ENCODE assay signal across 20 cellular contexts in the genomic region with DNA sequence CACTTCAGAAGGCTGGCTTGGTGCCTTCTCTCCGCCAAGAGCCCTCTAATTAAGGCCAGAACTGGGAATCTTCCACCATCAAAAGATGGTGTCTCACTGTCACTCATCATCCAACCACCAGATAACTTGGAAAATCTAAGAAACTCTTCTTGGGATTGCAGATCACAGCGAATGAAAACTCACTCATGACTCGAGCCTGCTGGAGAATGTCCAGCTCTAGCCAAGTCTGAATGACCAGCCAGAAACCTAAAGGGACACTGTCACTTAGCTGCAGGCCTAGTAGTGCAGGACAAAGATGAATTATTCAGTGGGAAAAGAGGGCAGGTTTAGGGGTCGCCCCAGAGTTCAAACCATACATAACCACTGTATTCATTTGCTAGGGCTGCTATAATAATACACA.
DNase-seq lines count a peak whose midpoint lies in the region; ATAC-seq and TF ChIP-seq lines count a peak whose summit lies in the region.
"Had no signal": no experiment of that assay in that cellular context is flagged by ENCODE, and none has a peak within 500 bp of the region (broad histone marks: within the 10 kb centered on the region; RNA-seq: fewer than 3 reads in every experiment).

No MANE protein-coding gene starts in this region.

- H3K27ac ChIP-seq in IMR-90 (ENCODE audit: insufficient read depth, low read length) (no peak overlapping the region), neural progenitor cell (no peak overlapping the region), osteoblast (ENCODE audit: low read depth, low read length) (no peak overlapping the region)
- H3K27ac ChIP-seq: KMS-11, lower lobe of right lung, SK-N-MC had no signal

- H3K4me3 ChIP-seq in IMR-90 (ENCODE audit: insufficient read depth, low read depth, low read length) (no peak overlapping the region), neural progenitor cell (no peak overlapping the region), osteoblast (ENCODE audit: insufficient read depth, low read length) (no peak overlapping the region)
- H3K4me3 ChIP-seq: lower lobe of right lung, SK-N-MC, spleen, upper lobe of left lung had no signal

- WGBS in IMR-90 (ENCODE audit: extremely low coverage in 2 of 2, insufficient read length in 1 of 2), 2 experiments, result 75% methylated on average over 2 of the region's 4 CpGs; no CpG with 5 or more reads in 1 of the 2 experiments

- H2AK9ac ChIP-seq in IMR-90 (replicated peaks; ENCODE audit: low read depth, low read length, poor library complexity), result no peak overlapping the region

- H2AFZ ChIP-seq in IMR-90 (replicated peaks; ENCODE audit: low read length, poor library complexity) (no peak overlapping the region), neural progenitor cell (replicated peaks) (no peak overlapping the region), osteoblast (ENCODE audit: low read length) (no peak overlapping the region)

- H2BK120ac ChIP-seq in IMR-90 (ENCODE audit: low read depth, low read length), result no peak overlapping the region

- intact Hi-C loops in IMR-90 (cut with micrococcal nuclease), result no loop called here

- H3F3A ChIP-seq in neural progenitor cell (ENCODE audit: low read depth), result no peaks in the 10 kb centered on the region

- H3K18ac ChIP-seq in IMR-90 (ENCODE audit: low read depth, low read length), result no peak overlapping the region

- H2BK20ac ChIP-seq in IMR-90 (ENCODE audit: low read depth, low read length), result no peak overlapping the region

- H3K4ac ChIP-seq in IMR-90 (ENCODE audit: low read depth, low read length), result no peak overlapping the region

- no peak overlapping the region for H4K91ac ChIP-seq in IMR-90 (ENCODE audit: insufficient read depth, low read depth, low read length)

- peaks cover 14% of the 10 kb centered on the region; the same call in 1 of the 2 replicates for H3K9me1 ChIP-seq in IMR-90 (ENCODE audit: insufficient read depth, low read length)

- dilution Hi-C loops in IMR-90 (cut with HindIII; ENCODE audit: low sequenced_read_pairs, unreplicated experiment), result no loop called here

- 0 out of 2 replicates have a peak overlapping the region, but pooled peaks have one; percentile 7 for H3K23ac ChIP-seq in IMR-90 (ENCODE audit: low read depth, low read length)

- peaks cover 20 to 69% of the 10 kb centered on the region in 2 experiments; a peak in 2 of 4 replicates for H3K79me1 ChIP-seq in IMR-90 (ENCODE audit: low read depth in 1 of 2, low read length in 2 of 2)

- H2AK5ac ChIP-seq in IMR-90 (ENCODE audit: low read depth, low read length), result no peak overlapping the region

- H3K36me3 ChIP-seq in IMR-90 (ENCODE audit: control insufficient read depth, insufficient read depth, low read length) (no peaks in the 10 kb centered on the region), neural progenitor cell (no peaks in the 10 kb centered on the region), osteoblast (ENCODE audit: insufficient read depth, low read length) (no peaks in the 10 kb centered on the region)
- H3K36me3 ChIP-seq: lower lobe of right lung, spleen, upper lobe of left lung had no signal

- peaks cover 12% of the 10 kb centered on the region for H3K9me3 Mint-ChIP-seq in activated CD4-positive, alpha-beta T cell treated with anti-CD3 and anti-CD28 coated beads, Interleukin-2, amount 10 ng/mL, durations not matched to agents 7 days and 5 days
- H3K9me3 Mint-ChIP-seq in central memory CD8-positive, alpha-beta T cell, result no peaks in the 10 kb centered on the region
- H3K9me3 Mint-ChIP-seq in neural progenitor cell, result no peaks in the 10 kb centered on the region
- H3K9me3 Mint-ChIP-seq: nephron progenitor cell had no signal

- H3K9me3 ChIP-seq in IMR-90 (ENCODE audit: control insufficient read depth, insufficient read depth, low read length) (no peaks in the 10 kb centered on the region), neural progenitor cell (ENCODE audit: low read depth) (no peaks in the 10 kb centered on the region), osteoblast (ENCODE audit: low read depth, low read length) (no peaks in the 10 kb centered on the region)
- H3K9me3 ChIP-seq: lower lobe of right lung, spleen, upper lobe of left lung had no signal

- CTCF ChIA-PET in activated CD4-positive, alpha-beta T cell treated with anti-CD3 and anti-CD28 coated beads, Interleukin-2, amount 10 ng/mL, durations not matched to agents 7 days and 5 days (lab: Charles Lee), result interaction anchor here (1.5 kb wide), 1 partner anchor 9 kb away, joined by 4 read pairs; no protein-coding TSS in a partner anchor
- CTCF ChIA-PET in IMR-90 (lab: Yijun Ruan, JAX), result interaction anchor here (0.7 kb wide), 1 partner anchor 9 kb away, joined by 3 read pairs; no protein-coding TSS in a partner anchor

- H3K4me3 Mint-ChIP-seq in activated CD4-positive, alpha-beta T cell treated with anti-CD3 and anti-CD28 coated beads, Interleukin-2, amount 10 ng/mL, durations not matched to agents 7 days and 5 days, result no peak overlapping the region
- no peak overlapping the region for H3K4me3 Mint-ChIP-seq in central memory CD8-positive, alpha-beta T cell
- H3K4me3 Mint-ChIP-seq in neural progenitor cell, result no peak overlapping the region
- H3K4me3 Mint-ChIP-seq: nephron progenitor cell had no signal

- H3K56ac ChIP-seq in IMR-90 (ENCODE audit: extremely low read depth, insufficient read depth, low read length), result no peak overlapping the region

- ATAC-seq in IMR-90 (ENCODE audit: low read depth), result no peak
- ATAC-seq in central memory CD8-positive, alpha-beta T cell (replicated peaks; ENCODE audit: extremely low read depth, poor library complexity, severe bottlenecking), result no peak
- ATAC-seq: HCT116, lower lobe of right lung, PC-3 had no signal

- H3K9ac ChIP-seq in IMR-90 (ENCODE audit: low read depth, low read length) (no peak overlapping the region), neural progenitor cell (no peak overlapping the region)
- H3K9ac ChIP-seq: KMS-11 had no signal

- peaks cover 97% of the 10 kb centered on the region for H3K4me1 Mint-ChIP-seq in activated CD4-positive, alpha-beta T cell treated with anti-CD3 and anti-CD28 coated beads, Interleukin-2, amount 10 ng/mL, durations not matched to agents 7 days and 5 days
- peaks cover 81% of the 10 kb centered on the region for H3K4me1 Mint-ChIP-seq in central memory CD8-positive, alpha-beta T cell
- peaks cover 53% of the 10 kb centered on the region for H3K4me1 Mint-ChIP-seq in neural progenitor cell

- H3K4me2 ChIP-seq in IMR-90 (ENCODE audit: low read depth, low read length) (no peak overlapping the region), neural progenitor cell (no peak overlapping the region), osteoblast (ENCODE audit: insufficient read depth, low read length) (no peak overlapping the region)
- H3K4me2 ChIP-seq: KMS-11 had no signal

- no peak overlapping the region for H4K8ac ChIP-seq in IMR-90 (ENCODE audit: low read depth in 2 of 2, low read length in 2 of 2)

- H3K4me1 ChIP-seq in IMR-90 (ENCODE audit: control insufficient read depth, insufficient read depth, low read length) (peaks cover 9% of the 10 kb centered on the region), neural progenitor cell (peaks cover 33% of the 10 kb centered on the region), osteoblast (ENCODE audit: insufficient read depth, low read length) (peaks cover 59% of the 10 kb centered on the region)

- in situ Hi-C loops in IMR-90 (cut with MboI; ENCODE audit: low sequenced_read_pairs), result no loop called here

- H4K5ac ChIP-seq in IMR-90 (ENCODE audit: low read depth, low read length), result no peak overlapping the region

- no peak overlapping the region for H2BK15ac ChIP-seq in IMR-90 (ENCODE audit: low read depth, low read length)

- H4K20me1 ChIP-seq in IMR-90 (ENCODE audit: insufficient read depth, low read length) (peaks cover 24% of the 10 kb centered on the region; the same call in 1 of the 2 replicates), neural progenitor cell (ENCODE audit: low read depth) (peaks cover 47% of the 10 kb centered on the region), osteoblast (ENCODE audit: insufficient read depth, low read length) (peaks cover 18% of the 10 kb centered on the region)

- TF ChIP-seq CTCF in IMR-90 (conservative IDR thresholded peaks at IDR 0.05; ENCODE audit: low read depth, low read length) (no peak), neural progenitor cell (IDR thresholded peaks at IDR 0.05) (no peak), osteoblast (IDR thresholded peaks at IDR 0.05; ENCODE audit: extremely low read depth, low read depth, low read length) (no peak)

- DNase-seq in activated CD4-positive, alpha-beta T cell treated with anti-CD3 and anti-CD28 coated beads, Interleukin-2, amount 10 ng/mL, durations not matched to agents 7 days and 5 days, result no peak
- DNase-seq in activated CD4-positive, alpha-beta T cell treated with anti-CD3 and anti-CD28 coated beads for 48 hours, result no peak
- DNase-seq in IMR-90 (peak; percentile 37), neural progenitor cell (ENCODE audit: low spot score) (no peak), NCI-H2081 treated with DMSO at 0.1 percent for 48 hours (lab: John Stamatoyannopoulos, UW) (no peak), osteoblast (ENCODE audit: insufficient read length, low spot score, missing footprints) (no peak)
- no peak for DNase-seq in central memory CD8-positive, alpha-beta T cell (ENCODE audit: low spot score in 2 of 2)
- DNase-seq in stimulated activated CD4-positive, alpha-beta T cell treated with anti-CD3 and anti-CD28 coated beads, Interleukin-4, amount 100 ng/mL, for 1 hour, result no peak
- DNase-seq: EL, head of caudate nucleus, lower lobe of right lung, NCI-H1105, NCI-H69, nephron progenitor cell, PC-3, spleen, upper lobe of left lung had no signal

- no peaks in the 10 kb centered on the region for H3K27me3 Mint-ChIP-seq in activated CD4-positive, alpha-beta T cell treated with anti-CD3 and anti-CD28 coated beads, Interleukin-2, amount 10 ng/mL, durations not matched to agents 7 days and 5 days
- H3K27me3 Mint-ChIP-seq in central memory CD8-positive, alpha-beta T cell, result no peaks in the 10 kb centered on the region
- no peaks in the 10 kb centered on the region for H3K27me3 Mint-ChIP-seq in neural progenitor cell (ENCODE audit: insufficient read depth, low read depth)

- no peaks in the 10 kb centered on the region for H3K27me3 ChIP-seq in IMR-90 (ENCODE audit: control insufficient read depth, insufficient read depth, low read length)
- no peaks in the 10 kb centered on the region for H3K27me3 ChIP-seq in neural progenitor cell
- no peaks in the 10 kb centered on the region for H3K27me3 ChIP-seq in osteoblast (ENCODE audit: insufficient read depth, low read length)
- H3K27me3 ChIP-seq: spleen, upper lobe of left lung had no signal

- H3K27ac Mint-ChIP-seq in activated CD4-positive, alpha-beta T cell treated with anti-CD3 and anti-CD28 coated beads, Interleukin-2, amount 10 ng/mL, durations not matched to agents 7 days and 5 days, result peak overlapping the region; percentile 88
- peak overlapping the region; percentile 81 for H3K27ac Mint-ChIP-seq in central memory CD8-positive, alpha-beta T cell (ENCODE audit: low read depth)
- peak overlapping the region; percentile 52 for H3K27ac Mint-ChIP-seq in neural progenitor cell
- H3K27ac Mint-ChIP-seq: nephron progenitor cell had no signal

- H3K36me3 Mint-ChIP-seq in activated CD4-positive, alpha-beta T cell treated with anti-CD3 and anti-CD28 coated beads, Interleukin-2, amount 10 ng/mL, durations not matched to agents 7 days and 5 days (ENCODE audit: low read depth), result peaks cover 61% of the 10 kb centered on the region
- H3K36me3 Mint-ChIP-seq in central memory CD8-positive, alpha-beta T cell (ENCODE audit: insufficient read depth), result no peaks in the 10 kb centered on the region
- no peaks in the 10 kb centered on the region for H3K36me3 Mint-ChIP-seq in neural progenitor cell

- H3K14ac ChIP-seq in IMR-90 (replicated peaks; ENCODE audit: low read depth, low read length), result no peak overlapping the region

- TF ChIP-seq POLR2A in IMR-90 (IDR thresholded peaks at IDR 0.05; ENCODE audit: low read depth, low read length), result no peak

- H3K79me2 ChIP-seq in neural progenitor cell (ENCODE audit: low read depth), result no peaks in the 10 kb centered on the region
- H3K79me2 ChIP-seq in osteoblast (ENCODE audit: insufficient read depth, low read length), result peaks cover 41% of the 10 kb centered on the region

- POLR2A ChIA-PET in activated CD4-positive, alpha-beta T cell treated with anti-CD3 and anti-CD28 coated beads, Interleukin-2, amount 10 ng/mL, durations not matched to agents 7 days and 5 days (lab: Charles Lee), result no interaction called here
- POLR2A ChIA-PET in IMR-90 (lab: Charles Lee; ENCODE audit: unreplicated experiment), result no interaction called here

- H2BK5ac ChIP-seq in IMR-90 (ENCODE audit: low read depth, low read length, poor library complexity, severe bottlenecking), result no peak overlapping the region

- no TSS peak for BruUV-seq in IMR-90 (replicated peaks; lab: Mats Ljungman, UMichigan)

- no peak for TF ChIP-seq RAD21 in IMR-90 (IDR thresholded peaks at IDR 0.05; ENCODE audit: low read length)
